ENCODE assay signal across 19 cellular contexts in the genomic region with DNA sequence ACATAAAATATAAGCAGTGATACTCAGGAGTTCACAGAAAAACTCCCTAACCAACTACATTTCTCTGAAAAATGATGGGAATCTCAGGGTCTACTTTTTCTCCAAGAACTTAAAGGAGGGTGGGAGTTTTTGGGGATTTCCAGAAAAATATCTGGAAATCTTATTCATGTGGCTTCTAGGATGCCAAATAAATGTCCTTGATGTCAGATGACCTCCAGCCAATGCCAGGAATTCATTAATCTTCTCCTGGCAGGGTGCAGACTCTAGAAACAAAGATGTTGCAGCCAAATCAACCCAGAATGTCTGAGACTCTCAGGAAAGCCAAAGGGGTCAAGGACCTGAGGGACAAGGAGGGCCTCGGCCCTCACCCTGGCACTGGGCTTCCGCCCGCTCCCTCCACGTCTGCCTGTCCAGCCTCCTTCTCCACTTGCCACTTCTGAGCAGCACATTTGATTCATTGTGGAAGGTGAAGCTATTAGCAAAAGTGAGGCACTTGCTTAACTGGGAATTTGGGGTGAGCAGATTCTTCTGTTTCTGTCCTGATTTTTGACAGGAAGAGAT.
"Had no signal": no experiment of that assay in that cellular context is flagged by ENCODE, and none has a peak within 500 bp of the region (broad histone marks: within the 10 kb centered on the region; RNA-seq: fewer than 3 reads in every experiment).

No MANE protein-coding gene starts in this region.

- H3K9me3 ChIP-seq: adrenal gland had no signal

- H3K36me3 ChIP-seq: adrenal gland had no signal

- H3K4me3 Mint-ChIP-seq: activated CD4-positive, alpha-beta T cell treated with anti-CD3 and anti-CD28 coated beads, Interleukin-2, amount 10 ng/mL, durations not matched to agents 24 days and 14 days; activated T-cell treated with anti-CD3 and anti-CD28 coated beads, Interleukin-2, amount 50 U/mL, for 72 hours; neural crest cell had no signal

- DNase-seq: activated CD4-positive, alpha-beta T cell treated with anti-CD3 and anti-CD28 coated beads, Interleukin-2, amount 10 ng/mL, durations not matched to agents 24 days and 14 days; activated CD8-positive, alpha-beta memory T cell treated with anti-CD3 and anti-CD28 coated beads, Interleukin-2, amount 50 U/mL, for 4 hours; activated effector memory CD4-positive, alpha-beta T cell treated with anti-CD3 and anti-CD28 coated beads, Interleukin-2, amount 50 U/mL, for 16 hours; activated T-cell treated with anti-CD3 and anti-CD28 coated beads, Interleukin-2, amount 50 U/mL, for 72 hours; dermis blood vessel endothelial cell; effector memory CD4-positive, alpha-beta T cell; foreskin melanocyte; glutamatergic neuron; hippocampal formation; islet precursor cell; stimulated activated CD4-positive, alpha-beta T cell treated with anti-CD3 and anti-CD28 coated beads, Interleukin-12 subunit alpha, Interleukin-12 subunit beta, amount 100 ng/mL, for 4 hours; stimulated activated CD4-positive, alpha-beta T cell treated with anti-CD3 and anti-CD28 coated beads, Interleukin-1b, Interleukin-23, amount 100 ng/mL, for 48 hours; stimulated activated CD8-positive, alpha-beta memory T cell treated with anti-CD3 and anti-CD28 coated beads, Interleukin-4, amount 100 ng/mL, for 48 hours; stimulated activated naive CD4-positive, alpha-beta T cell; T-helper 1 cell; T-helper 9 cell had no signal

- ATAC-seq: activated naive CD4-positive, alpha-beta T cell treated with anti-CD3 and anti-CD28 coated beads, Interleukin-2, amount 50 U/mL, for 72 hours; activated T-cell treated with anti-CD3 and anti-CD28 coated beads, Interleukin-2, amount 50 U/mL, for 72 hours had no signal

- H3K27me3 ChIP-seq: adrenal gland had no signal

- H3K4me3 ChIP-seq: adrenal gland had no signal

- H3K9me3 Mint-ChIP-seq: activated naive CD4-positive, alpha-beta T cell treated with anti-CD3 and anti-CD28 coated beads, Interleukin-2, amount 50 U/mL, for 72 hours; activated T-cell treated with anti-CD3 and anti-CD28 coated beads, Interleukin-2, amount 50 U/mL, for 72 hours; neural crest cell had no signal

- H3K27ac Mint-ChIP-seq: activated CD4-positive, alpha-beta T cell treated with anti-CD3 and anti-CD28 coated beads, Interleukin-2, amount 10 ng/mL, durations not matched to agents 24 days and 14 days; activated naive CD4-positive, alpha-beta T cell treated with anti-CD3 and anti-CD28 coated beads, Interleukin-2, amount 50 U/mL, for 72 hours; activated T-cell treated with anti-CD3 and anti-CD28 coated beads, Interleukin-2, amount 50 U/mL, for 72 hours had no signal
